Comparison of ENCODE assay signal across 8 cellular contexts in the genomic region with DNA sequence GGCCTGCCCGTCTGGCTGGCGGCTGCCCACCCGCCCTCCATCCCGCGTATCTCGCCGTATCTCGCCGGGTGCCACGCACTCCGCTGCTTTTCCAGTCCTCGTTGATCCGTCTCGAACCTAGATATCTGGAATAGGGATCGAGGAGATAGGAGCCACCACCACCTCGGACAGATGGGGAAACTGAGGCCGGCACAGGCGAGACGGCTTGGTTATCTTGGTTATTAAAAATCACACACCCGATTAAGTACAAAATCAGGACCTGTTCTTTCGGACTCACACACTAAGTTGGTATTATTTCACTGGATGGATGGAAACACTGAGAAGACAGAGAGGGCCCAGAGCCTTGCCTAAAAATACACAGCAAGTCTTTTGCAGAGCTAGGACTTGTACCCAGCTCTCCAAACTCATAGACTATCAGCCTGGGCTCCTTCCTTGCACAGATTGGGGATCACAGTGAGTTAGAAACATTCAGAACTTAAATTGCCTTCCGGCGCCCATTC. TPM values are rescaled to one million over a fixed set of nuclear protein-coding genes. Genes with fewer than 3 reads are reported as not detected.
DNase-seq lines count a peak whose midpoint lies in the region; ATAC-seq and TF ChIP-seq lines count a peak whose summit lies in the region.

No MANE protein-coding gene starts in this region.

- TF ChIP-seq CTCF in BJ (IDR thresholded peaks at IDR 0.05; ENCODE audit: insufficient read depth, low read depth, low read length), result no peak
- no peak for TF ChIP-seq CTCF in choroid plexus epithelial cell (conservative IDR thresholded peaks at IDR 0.05; ENCODE audit: low read depth, low read length)

- DNase-seq in BJ (ENCODE audit: low read depth) (no peak), choroid plexus epithelial cell (ENCODE audit: low read depth) (no peak), myocyte (ENCODE audit: low read depth) (peak; percentile 9), NCI-H2196 treated with DMSO at 0.1 percent for 48 hours (lab: John Stamatoyannopoulos, UW; ENCODE audit: unreplicated experiment) (no peak), NCI-H128 (lab: John Stamatoyannopoulos, UW; ENCODE audit: unreplicated experiment) (no peak)
- no peak for DNase-seq in Jurkat, Clone E6-1 (ENCODE audit: low read depth, low spot score)

- ATAC-seq in HG02981 (IDR thresholded peaks at IDR 0.05; ENCODE audit: unreplicated experiment), result no peak
- ATAC-seq in HG03108 (IDR thresholded peaks at IDR 0.05; ENCODE audit: unreplicated experiment), result no peak

- H3K27me3 ChIP-seq in BJ (ENCODE audit: control insufficient read depth, insufficient read depth, low read length), result no peaks in the 10 kb centered on the region

- CTCF ChIA-PET in BJ (lab: Yijun Ruan, JAX), result interaction anchor here (0.7 to 11.1 kb wide), 14 partner anchors 22 to 257 kb away, joined by 3 to 269 read pairs (median 6); no protein-coding TSS in a partner anchor

- H3K36me3 ChIP-seq in BJ (ENCODE audit: control insufficient read depth, insufficient read depth, low read length), result no peaks in the 10 kb centered on the region

- POLR2A ChIA-PET in BJ (lab: Charles Lee), result interaction anchor here (0.7 kb wide), 1 partner anchor 12 kb away, joined by 3 read pairs; no protein-coding TSS in a partner anchor

- H3K4me3 ChIP-seq in BJ (ENCODE audit: low read depth, low read length) (peak overlapping the region; percentile 78), choroid plexus epithelial cell (ENCODE audit: low read depth, low read length) (peak overlapping the region; percentile 83)
- peak overlapping the region; percentile 73 for H3K4me3 ChIP-seq in Jurkat, Clone E6-1 (ENCODE audit: low read length)

RNA-seq across cellular contexts. Expression of a gene that starts 0.7 kb away (rescaled TPM):
- 3.3 and 7.6 TPM in 2 replicates for polyA plus RNA-seq in BJ (2011; rRNA removed)
- 9.5 and 11.5 TPM in 2 replicates for polyA minus RNA-seq in BJ (2011; rRNA and poly(A)+ RNA removed)
- 4.3 TPM for polyA plus RNA-seq in Jurkat, Clone E6-1 (2012; ENCODE audit: insufficient read depth, insufficient read length)
- 14.2 and 16.9 TPM in 2 replicates for total RNA-seq in myocyte
- polyA plus RNA-seq in myocyte (2012), result 10.9 TPM

RNA-seq across cellular contexts. Expression of a gene that starts 16.6 kb away (rescaled TPM):
- not detected in 2 replicates for polyA plus RNA-seq in BJ (2011; rRNA removed)
- polyA minus RNA-seq in BJ (2011; rRNA and poly(A)+ RNA removed), result not detected in 2 replicates
- not detected for polyA plus RNA-seq in Jurkat, Clone E6-1 (2012; ENCODE audit: insufficient read depth, insufficient read length)
- total RNA-seq in myocyte, result 0.35 and 0.47 TPM in 2 replicates
- 0.67 TPM for polyA plus RNA-seq in myocyte (2012)

RNA-seq across cellular contexts. Expression of a gene that starts 39.2 kb away (rescaled TPM):
- 4.6 and 6.7 TPM in 2 replicates for polyA plus RNA-seq in BJ (2011; rRNA removed)
- polyA minus RNA-seq in BJ (2011; rRNA and poly(A)+ RNA removed), result 6.1 and 6.3 TPM in 2 replicates
- polyA plus RNA-seq in Jurkat, Clone E6-1 (2012; ENCODE audit: insufficient read depth, insufficient read length), result 5.3 TPM
- total RNA-seq in myocyte, result 5.0 and 6.7 TPM in 2 replicates
- polyA plus RNA-seq in myocyte (2012), result 8.5 TPM

RNA-seq across cellular contexts. Expression of a gene that starts 39.3 kb away (rescaled TPM):
- 33.4 and 39.0 TPM in 2 replicates for polyA plus RNA-seq in BJ (2011; rRNA removed)
- 37.4 and 52.1 TPM in 2 replicates for polyA minus RNA-seq in BJ (2011; rRNA and poly(A)+ RNA removed)
- 28.7 TPM for polyA plus RNA-seq in Jurkat, Clone E6-1 (2012; ENCODE audit: insufficient read depth, insufficient read length)
- 43.3 and 48.1 TPM in 2 replicates for total RNA-seq in myocyte
- 41.9 TPM for polyA plus RNA-seq in myocyte (2012)
